In genomic region chr5:61313960-61314681, GRCh38 we compare ENCODE assay signal across 10 cellular contexts. TPM values are rescaled to one million over a fixed set of nuclear protein-coding genes. Genes with fewer than 3 reads are reported as not detected.
DNase-seq lines count a peak whose midpoint lies in the region; ATAC-seq and TF ChIP-seq lines count a peak whose summit lies in the region.
"Had no signal": no experiment of that assay in that cellular context is flagged by ENCODE, and none has a peak within 500 bp of the region (broad histone marks: within the 10 kb centered on the region; RNA-seq: fewer than 3 reads in every experiment).

No MANE protein-coding gene starts in this region.

- TF ChIP-seq CTCF in coronary artery (IDR thresholded peaks at IDR 0.05) (no peak), omental fat pad (IDR thresholded peaks at IDR 0.05) (no peak)

- ATAC-seq in omental fat pad (ENCODE audit: low FRiP score) = peak; percentile 86
- ATAC-seq in HG03108 (IDR thresholded peaks at IDR 0.05; ENCODE audit: unreplicated experiment) = no peak
- ATAC-seq in HG02678 (IDR thresholded peaks at IDR 0.05; ENCODE audit: unreplicated experiment) = no peak

- no peak overlapping the region for H3K4me3 ChIP-seq in coronary artery

- peak overlapping the region; percentile 15 to 67 for H3K27ac ChIP-seq in coronary artery

- DNase-seq in GDM1 (lab: John Stamatoyannopoulos, UW) = peak; percentile 27
- peak; percentile 13 for DNase-seq in NCI-H69 (lab: John Stamatoyannopoulos, UW)
- DNase-seq in coronary artery (ENCODE audit: low spot score) = peak; percentile 78
- no peak for DNase-seq in omental fat pad (ENCODE audit: low spot score)
- DNase-seq in NCI-H1694 treated with DMSO at 0.1 percent for 48 hours (lab: John Stamatoyannopoulos, UW) = no peak
- no peak for DNase-seq in NCI-H446 treated with DMSO at 0.1 percent for 48 hours (lab: John Stamatoyannopoulos, UW)
- DNase-seq: Karpas-422, retina had no signal

RNA-seq across cellular contexts. Expression of gene ZSWIM6, which starts 17.9 kb away (rescaled TPM):
- total RNA-seq in omental fat pad = 10 to 100 TPM in 3 of 4 donors, 1 to 10 TPM in 1; 9.7 to 31.1 (median 18.6) TPM

Comparison
In these comparisons a context has a peak if more than half of its experiments do, and no peak if none do; other contexts are left out.
1. DNase-seq: peak in GDM1 (single experiment), NCI-H69 (single experiment) and coronary artery (single experiment); none in omental fat pad (single experiment), NCI-H1694 treated with DMSO at 0.1 percent for 48 hours (single experiment) and NCI-H446 treated with DMSO at 0.1 percent for 48 hours (single experiment).